In genomic region chrX:74118503-74118902, GRCh38 we compare ENCODE assay signal across 25 cellular contexts.
DNase-seq lines count a peak whose midpoint lies in the region; ATAC-seq and TF ChIP-seq lines count a peak whose summit lies in the region.
"Had no signal": no experiment of that assay in that cellular context is flagged by ENCODE, and none has a peak within 500 bp of the region (broad histone marks: within the 10 kb centered on the region; RNA-seq: fewer than 3 reads in every experiment).

No MANE protein-coding gene starts in this region.

- TF ChIP-seq CTCF in Calu3 (IDR thresholded peaks at IDR 0.05; ENCODE audit: unreplicated experiment), result no peak
- no peak for TF ChIP-seq CTCF in Loucy (conservative IDR thresholded peaks at IDR 0.05; ENCODE audit: low read length)

- H3K9ac ChIP-seq in Loucy (ENCODE audit: low read depth, low read length, poor library complexity, severe bottlenecking), result no peak overlapping the region

- no peaks in the 10 kb centered on the region for H3K9me2 ChIP-seq in Loucy (replicated peaks; ENCODE audit: low read depth, low read length)

- H3F3A ChIP-seq in Loucy (ENCODE audit: low read depth), result no peaks in the 10 kb centered on the region

- H3K79me2 ChIP-seq in Loucy (ENCODE audit: insufficient read depth, low read length), result no peaks in the 10 kb centered on the region

- H3K9me3 ChIP-seq in Loucy (ENCODE audit: insufficient read depth, low read depth, low read length), result no peaks in the 10 kb centered on the region
- H3K9me3 ChIP-seq: gastroesophageal sphincter, pancreas, right lobe of liver, suprapubic skin had no signal

- CTCF ChIA-PET in Calu3 (lab: Charles Lee), result no interaction called here

- ATAC-seq in HG03139 (IDR thresholded peaks at IDR 0.05; ENCODE audit: unreplicated experiment) (no peak), GM18519 (IDR thresholded peaks at IDR 0.05; ENCODE audit: low FRiP score, unreplicated experiment) (no peak)
- ATAC-seq: activated CD8-positive, alpha-beta T cell treated with anti-CD3 and anti-CD28 coated beads for 36 hours; gastroesophageal sphincter; GM23338; pancreas; right lobe of liver had no signal

- peaks cover 7% of the 10 kb centered on the region for H3K4me1 ChIP-seq in Loucy (ENCODE audit: insufficient read depth, low read length, poor library complexity, severe bottlenecking)
- H3K4me1 ChIP-seq: ascending aorta, gastroesophageal sphincter, pancreas, right lobe of liver, suprapubic skin had no signal

- DNase-seq in Calu3, result peak; percentile 15
- peak; percentile 2 for DNase-seq in SW480 (ENCODE audit: low spot score)
- DNase-seq in islet precursor cell, result peak; percentile 75
- no peak for DNase-seq in ureter (ENCODE audit: low spot score)
- DNase-seq in NCI-H345 (lab: John Stamatoyannopoulos, UW), result no peak
- DNase-seq: ACHN; activated CD8-positive, alpha-beta T cell treated with anti-CD3 and anti-CD28 coated beads for 36 hours; activated T-cell treated with anti-CD3 and anti-CD28 coated beads, Interleukin-2, amount 50 U/mL, for 4 hours; cerebellar nuclear complex; DMS 273 treated with DMSO at 0.1 percent for 48 hours; NCI-H1105; NCI-H524 treated with DMSO at 0.1 percent for 48 hours; pancreas; right lobe of liver had no signal

- intact Hi-C loops in Calu3 (cut with micrococcal nuclease; ENCODE audit: unreplicated experiment), result no loop called here

- no peaks in the 10 kb centered on the region for H4K20me1 ChIP-seq in Loucy (ENCODE audit: insufficient read depth, low read length, poor library complexity, severe bottlenecking)

- BruUV-seq in Calu3 (replicated peaks; lab: Mats Ljungman, UMichigan), result no TSS peak

- H3K4me2 ChIP-seq in Loucy (ENCODE audit: low read depth, low read length, poor library complexity, severe bottlenecking), result peak overlapping the region; percentile 20
- H3K4me2 ChIP-seq: GM23338 had no signal

- H3K36me3 ChIP-seq in Loucy (ENCODE audit: insufficient read depth, low read length), result no peaks in the 10 kb centered on the region
- H3K36me3 ChIP-seq: pancreas, right lobe of liver, suprapubic skin had no signal

- H3K4me3 ChIP-seq in Loucy (ENCODE audit: low read length, poor library complexity, severe bottlenecking), result no peak overlapping the region
- H3K4me3 ChIP-seq: ascending aorta, gastroesophageal sphincter, GM23338, pancreas, right lobe of liver, SK-N-MC, suprapubic skin had no signal

- peaks cover 19% of the 10 kb centered on the region for H3K4me1 Mint-ChIP-seq in Calu3 (ENCODE audit: low read depth, unreplicated experiment)
- H3K4me1 Mint-ChIP-seq: activated naive CD4-positive, alpha-beta T cell treated with anti-CD3 and anti-CD28 coated beads, Interleukin-2, amount 50 U/mL, for 24 hours; GM23338; nephron had no signal

- H3K27me3 ChIP-seq in Loucy (ENCODE audit: insufficient read depth, low read length, poor library complexity, severe bottlenecking), result no peaks in the 10 kb centered on the region
- H3K27me3 ChIP-seq: ascending aorta, gastroesophageal sphincter, right lobe of liver, suprapubic skin had no signal

- no peaks in the 10 kb centered on the region for H3K36me3 Mint-ChIP-seq in Calu3 (ENCODE audit: insufficient read depth, unreplicated experiment)

- no peaks in the 10 kb centered on the region for H3K27me3 Mint-ChIP-seq in Calu3 (ENCODE audit: unreplicated experiment)
- H3K27me3 Mint-ChIP-seq: activated CD8-positive, alpha-beta T cell treated with anti-CD3 and anti-CD28 coated beads for 36 hours; activated naive CD4-positive, alpha-beta T cell treated with anti-CD3 and anti-CD28 coated beads, Interleukin-2, amount 50 U/mL, for 24 hours had no signal

- H3K4me3 Mint-ChIP-seq in Calu3 (ENCODE audit: low read depth, unreplicated experiment), result no peak overlapping the region
- H3K4me3 Mint-ChIP-seq: activated CD8-positive, alpha-beta T cell treated with anti-CD3 and anti-CD28 coated beads for 36 hours; activated naive CD4-positive, alpha-beta T cell treated with anti-CD3 and anti-CD28 coated beads, Interleukin-2, amount 50 U/mL, for 24 hours; activated T-cell treated with anti-CD3 and anti-CD28 coated beads, Interleukin-2, amount 50 U/mL, for 4 hours; GM23338; nephron; T-helper 2 cell treated with Interferon-gamma antibody and Interleukin-4, amounts not matched to agents 5 μg/mL and 100 μg/mL, for 36 hours had no signal

- H2AFZ ChIP-seq in Loucy (ENCODE audit: low read length), result no peak overlapping the region
- H2AFZ ChIP-seq: GM23338 had no signal

- H3K9me3 Mint-ChIP-seq in Calu3 (ENCODE audit: low read depth, unreplicated experiment), result no peaks in the 10 kb centered on the region
- H3K9me3 Mint-ChIP-seq: activated CD8-positive, alpha-beta T cell treated with anti-CD3 and anti-CD28 coated beads for 36 hours; activated naive CD4-positive, alpha-beta T cell treated with anti-CD3 and anti-CD28 coated beads, Interleukin-2, amount 50 U/mL, for 24 hours; activated T-cell treated with anti-CD3 and anti-CD28 coated beads, Interleukin-2, amount 50 U/mL, for 4 hours; GM23338; T-helper 2 cell treated with Interferon-gamma antibody and Interleukin-4, amounts not matched to agents 5 μg/mL and 100 μg/mL, for 36 hours had no signal

- H3K27ac Mint-ChIP-seq in Calu3 (ENCODE audit: unreplicated experiment), result no peak overlapping the region
- H3K27ac Mint-ChIP-seq: activated CD8-positive, alpha-beta T cell treated with anti-CD3 and anti-CD28 coated beads for 36 hours; activated naive CD4-positive, alpha-beta T cell treated with anti-CD3 and anti-CD28 coated beads, Interleukin-2, amount 50 U/mL, for 24 hours; GM23338; nephron; T-helper 2 cell treated with Interferon-gamma antibody and Interleukin-4, amounts not matched to agents 5 μg/mL and 100 μg/mL, for 36 hours had no signal

Comparison
In these comparisons a context has a peak if more than half of its experiments do, and no peak if none do; other contexts are left out.
1. DNase-seq: peak in Calu3 (single experiment), SW480 (single experiment) and islet precursor cell (single experiment); none in ureter (single experiment) and NCI-H345 (single experiment).